25 cellular contexts compared by ENCODE assay signal in genomic region chr3:67688231-67688630, GRCh38.
"Had no signal": no experiment of that assay in that cellular context is flagged by ENCODE, and none has a peak within 500 bp of the region (broad histone marks: within the 10 kb centered on the region; RNA-seq: fewer than 3 reads in every experiment).

No MANE protein-coding gene starts in this region.

- H3K27me3 Mint-ChIP-seq: activated CD8-positive, alpha-beta memory T cell treated with anti-CD3 and anti-CD28 coated beads, Interleukin-2, amount 10 ng/mL, durations not matched to agents 7 days and 5 days; activated naive CD4-positive, alpha-beta T cell treated with anti-CD3 and anti-CD28 coated beads, Interleukin-2, amount 50 U/mL, for 24 hours; activated T-cell treated with anti-CD3 and anti-CD28 coated beads, Interleukin-2, amount 50 U/mL, for 24 hours had no signal

- ATAC-seq: activated CD8-positive, alpha-beta memory T cell treated with anti-CD3 and anti-CD28 coated beads, Interleukin-2, amount 10 ng/mL, durations not matched to agents 7 days and 5 days had no signal

- H3K4me3 Mint-ChIP-seq: activated CD8-positive, alpha-beta memory T cell treated with anti-CD3 and anti-CD28 coated beads, Interleukin-2, amount 10 ng/mL, durations not matched to agents 7 days and 5 days; activated naive CD4-positive, alpha-beta T cell treated with anti-CD3 and anti-CD28 coated beads, Interleukin-2, amount 50 U/mL, for 24 hours; activated T-cell treated with anti-CD3 and anti-CD28 coated beads, Interleukin-2, amount 50 U/mL, for 24 hours; brain; central memory CD8-positive, alpha-beta T cell had no signal

- H3K27me3 ChIP-seq: Peyer's patch, SJCRH30 had no signal

- H3K36me3 Mint-ChIP-seq: brain had no signal

- H3K9me3 Mint-ChIP-seq: activated T-cell treated with anti-CD3 and anti-CD28 coated beads, Interleukin-2, amount 50 U/mL, for 24 hours had no signal

- H3K36me3 ChIP-seq: Peyer's patch, SJCRH30 had no signal

- H3K4me1 ChIP-seq: Peyer's patch, SJCRH30 had no signal

- H3K9me3 ChIP-seq: Peyer's patch, SJCRH30, SK-N-SH had no signal

- H3K4me3 ChIP-seq: Peyer's patch, SJCRH30 had no signal

- H3K27ac Mint-ChIP-seq: activated CD8-positive, alpha-beta memory T cell treated with anti-CD3 and anti-CD28 coated beads, Interleukin-2, amount 10 ng/mL, durations not matched to agents 7 days and 5 days; activated naive CD4-positive, alpha-beta T cell treated with anti-CD3 and anti-CD28 coated beads, Interleukin-2, amount 50 U/mL, for 24 hours; activated T-cell treated with anti-CD3 and anti-CD28 coated beads, Interleukin-2, amount 50 U/mL, for 24 hours; activated T-helper 2 cell treated with anti-CD3 and anti-CD28 coated beads, Interferon-gamma antibody, Interleukin-2, Interleukin-4, amounts not matched to agents 10 μg/mL and 5 μg/mL and 100 μg/mL, durations not matched to agents 14 hours and 24 hours and 36 hours; brain had no signal

- DNase-seq: activated CD4-positive, CD25-positive, alpha-beta regulatory T cell; activated CD8-positive, alpha-beta memory T cell treated with anti-CD3 and anti-CD28 coated beads, Interleukin-2, amount 10 ng/mL, durations not matched to agents 7 days and 5 days; activated gamma-delta T cell treated with Interleukin-2 at 50 U/mL for 16 hours; activated T-cell treated with anti-CD3 and anti-CD28 coated beads, Interleukin-2, amount 50 U/mL, for 24 hours; amygdala; IMR-90; Kasumi-1; KBM-7; NCI-H1105 treated with DMSO at 0.1 percent for 48 hours; NCI-H2029; NCI-H2107; NCI-H446; NCI-H526; NCI-H82; Peyer's patch; Right ventricle myocardium superior; SJCRH30; SK-N-SH; T-helper 1 cell had no signal

- H3K4me1 Mint-ChIP-seq: brain had no signal

- H3K27ac ChIP-seq: Peyer's patch, RWPE1, SJCRH30, VCaP had no signal
